18 cellular contexts compared by ENCODE assay signal in genomic region chr1:36771678-36772284, GRCh38.
A peak's percentile ranks its signal among the peaks of the same experiment; 100 is the strongest.
DNase-seq lines count a peak whose midpoint lies in the region; ATAC-seq and TF ChIP-seq lines count a peak whose summit lies in the region.
"Had no signal": no experiment of that assay in that cellular context is flagged by ENCODE, and none has a peak within 500 bp of the region (broad histone marks: within the 10 kb centered on the region; RNA-seq: fewer than 3 reads in every experiment).

No MANE protein-coding gene starts in this region.

- peaks cover 19% of the 10 kb centered on the region; the same call in 1 of the 2 replicates for H3K4me1 ChIP-seq in H9 (ENCODE audit: insufficient read depth, low read length)
- H3K4me1 ChIP-seq in mammary epithelial cell (ENCODE audit: insufficient read depth, low read length) = no peaks in the 10 kb centered on the region
- H3K4me1 ChIP-seq: ascending aorta, heart right ventricle, SJCRH30 had no signal

- H3K9ac ChIP-seq in H9 (ENCODE audit: extremely low read depth, insufficient read length, low read length) (no peak overlapping the region), mammary epithelial cell (ENCODE audit: insufficient read depth, low read length) (no peak overlapping the region)

- TF ChIP-seq CTCF in H9 (conservative IDR thresholded peaks at IDR 0.05) = no peak
- no peak for TF ChIP-seq CTCF in brain (conservative IDR thresholded peaks at IDR 0.05)
- TF ChIP-seq CTCF in mammary epithelial cell (conservative IDR thresholded peaks at IDR 0.05 in 1 of 2, IDR thresholded peaks at IDR 0.05 in 1 of 2; ENCODE audit: extremely low read depth in 1 of 2, insufficient read depth in 1 of 2, low read depth in 1 of 2, low read length in 2 of 2) = no peak

- no peak overlapping the region for H2BK15ac ChIP-seq in H9 (ENCODE audit: low read depth, low read length)

- no peaks in the 10 kb centered on the region for H3K23me2 ChIP-seq in H9 (ENCODE audit: insufficient read length, low read depth, low read length, poor library complexity, severe bottlenecking)

- no peak overlapping the region for H3K18ac ChIP-seq in H9 (ENCODE audit: insufficient read length, low read depth, low read length)

- BruUV-seq in mammary epithelial cell (replicated peaks; lab: Mats Ljungman, UMichigan) = no TSS peak

- H3K14ac ChIP-seq in H9 (ENCODE audit: insufficient read depth, low read length) = no peak overlapping the region

- in situ Hi-C loops in mammary epithelial cell (cut with MboI; ENCODE audit: low sequenced_read_pairs in 2 of 2) = no loop called here

- H3K4ac ChIP-seq in H9 (ENCODE audit: low read depth, low read length) = no peak overlapping the region

- H3K4me3 ChIP-seq in mammary epithelial cell (replicated peaks in 1 of 3; ENCODE audit: insufficient read depth in 1 of 3, low read depth in 2 of 3, low read length in 3 of 3) = no peak overlapping the region
- H3K4me3 ChIP-seq: ascending aorta, heart right ventricle, SJCRH30 had no signal

- H3K27ac ChIP-seq in H9 (ENCODE audit: insufficient read length, low read depth, low read length) (no peak overlapping the region), mammary epithelial cell (ENCODE audit: insufficient read depth, low read depth, low read length) (no peak overlapping the region)
- H3K27ac ChIP-seq: ascending aorta, heart right ventricle, SJCRH30 had no signal

- H4K91ac ChIP-seq in H9 (ENCODE audit: insufficient read length, low read depth, low read length) = no peak overlapping the region

- no peak overlapping the region for H2BK12ac ChIP-seq in H9 (ENCODE audit: insufficient read length, low read depth, low read length)

- H3K56ac ChIP-seq in H9 (ENCODE audit: insufficient read length, low read depth, low read length) = no peak overlapping the region

- H3K9me3 ChIP-seq in H9 (ENCODE audit: control insufficient read depth, low read depth, low read length) (no peaks in the 10 kb centered on the region), mammary epithelial cell (replicated peaks; ENCODE audit: insufficient read depth, low read length) (no peaks in the 10 kb centered on the region)
- H3K9me3 ChIP-seq: ascending aorta, heart right ventricle, SJCRH30 had no signal

- H3K4me3 Mint-ChIP-seq in H9 (peak overlapping the region; percentile 52 to 74), brain (peak overlapping the region in 2 of 5 experiments; percentile 28 to 48)
- H3K4me3 Mint-ChIP-seq: activated T-helper 17 cell treated with anti-CD3 and anti-CD28 coated beads, Interleukin-2, amount 50 U/mL, for 72 hours; nephron had no signal

- no peaks in the 10 kb centered on the region for H3K36me3 ChIP-seq in mammary epithelial cell (ENCODE audit: insufficient read depth, low read length)
- H3K36me3 ChIP-seq: ascending aorta, heart right ventricle, SJCRH30 had no signal

- CTCF ChIA-PET in mammary epithelial cell (lab: Charles Lee; ENCODE audit: low non-redundant PET) = no interaction called here

- H2BK5ac ChIP-seq in H9 (ENCODE audit: insufficient read length, low read length) = no peak overlapping the region

- peaks cover 0 to 3% of the 10 kb centered on the region in 2 experiments; a peak in 2 of 5 replicates for H3K9me3 Mint-ChIP-seq in H9
- H3K9me3 Mint-ChIP-seq in brain = peaks cover 0 to 3% (median 0%) of the 10 kb centered on the region in 5 experiments
- H3K9me3 Mint-ChIP-seq: activated T-helper 17 cell treated with anti-CD3 and anti-CD28 coated beads, Interleukin-2, amount 50 U/mL, for 72 hours; nephron had no signal

- no peak overlapping the region for H3K23ac ChIP-seq in H9 (ENCODE audit: insufficient read length, low read depth, low read length)

- peaks cover 60 to 69% of the 10 kb centered on the region in 2 experiments for H3K4me1 Mint-ChIP-seq in H9
- H3K4me1 Mint-ChIP-seq in brain = peaks cover 53% of the 10 kb centered on the region
- H3K4me1 Mint-ChIP-seq: activated T-helper 17 cell treated with anti-CD3 and anti-CD28 coated beads, Interleukin-2, amount 50 U/mL, for 72 hours had no signal

- dilution Hi-C loops in mammary epithelial cell (cut with HindIII; ENCODE audit: low sequenced_read_pairs) = no loop called here

- H3T11ph ChIP-seq in H9 (ENCODE audit: low read length) = no peak overlapping the region

- no peak overlapping the region for H4K8ac ChIP-seq in H9 (replicated peaks; ENCODE audit: insufficient read length, low read depth, low read length)

- H3K79me1 ChIP-seq in H9 (ENCODE audit: insufficient read depth, low read depth, low read length, poor library complexity, severe bottlenecking) = no peaks in the 10 kb centered on the region

- H3K79me2 ChIP-seq in H9 (ENCODE audit: insufficient read depth, low read length) (no peaks in the 10 kb centered on the region), mammary epithelial cell (ENCODE audit: insufficient read depth, low read length) (no peaks in the 10 kb centered on the region)

- H2AK5ac ChIP-seq in H9 (ENCODE audit: insufficient read length, low read length) = no peak overlapping the region

- no peak overlapping the region for H2BK120ac ChIP-seq in H9 (ENCODE audit: low read depth, low read length, poor library complexity, severe bottlenecking)

- DNase-seq in H9 (peak; percentile 56), NCI-H2029 (lab: John Stamatoyannopoulos, UW) (peak; percentile 99), posterior vena cava (ENCODE audit: low spot score) (peak; percentile 68), mammary epithelial cell (no peak), epidermal melanocyte (ENCODE audit: insufficient read length, low spot score) (no peak)
- DNase-seq: activated CD4-positive, alpha-beta T cell treated with anti-CD3 and anti-CD28 coated beads, Interleukin-2, amount 50 U/mL, for 48 hours; C1 segment of cervical spinal cord; cortex of kidney; heart right ventricle; left ventricle myocardium superior; right cardiac atrium; SJCRH30; T1000 had no signal

- no peak overlapping the region for H4K5ac ChIP-seq in H9 (ENCODE audit: insufficient read length, low read depth, low read length)

- H3K4me2 ChIP-seq in H9 (ENCODE audit: insufficient read depth, insufficient read length, low read length) = peak overlapping the region; percentile 4
- H3K4me2 ChIP-seq in mammary epithelial cell (ENCODE audit: insufficient read depth, low read depth, low read length) = no peak overlapping the region

- H3K27me3 ChIP-seq in H9 (ENCODE audit: insufficient read depth, low read length) = no peaks in the 10 kb centered on the region
- H3K27me3 ChIP-seq in mammary epithelial cell (ENCODE audit: insufficient read depth, low read length) = peaks cover 4% of the 10 kb centered on the region
- H3K27me3 ChIP-seq: ascending aorta had no signal

- no peak overlapping the region for H2BK20ac ChIP-seq in H9 (ENCODE audit: low read depth, low read length, poor library complexity, severe bottlenecking)

- H3K36me3 Mint-ChIP-seq in H9 (ENCODE audit: insufficient read depth in 1 of 3, low read depth in 3 of 3) (no peaks in the 10 kb centered on the region), brain (no peaks in the 10 kb centered on the region)

- H2AFZ ChIP-seq in H9 (ENCODE audit: low read length) (no peak overlapping the region), mammary epithelial cell (ENCODE audit: low read depth, low read length) (no peak overlapping the region)

- H3K27ac Mint-ChIP-seq in H9 (peak overlapping the region; percentile 87 to 96 (median 94)), brain (peak overlapping the region in 3 of 5 experiments; percentile 23 to 72 (median 48))
- H3K27ac Mint-ChIP-seq: activated T-helper 17 cell treated with anti-CD3 and anti-CD28 coated beads, Interleukin-2, amount 50 U/mL, for 72 hours; nephron had no signal

- no peak for ATAC-seq in GM18517 (IDR thresholded peaks at IDR 0.05; ENCODE audit: unreplicated experiment)
- ATAC-seq: activated T-helper 17 cell treated with anti-CD3 and anti-CD28 coated beads, Interleukin-2, amount 50 U/mL, for 72 hours; heart right ventricle; left ventricle myocardium superior; right cardiac atrium had no signal

- no peaks in the 10 kb centered on the region for H4K20me1 ChIP-seq in H9 (ENCODE audit: control insufficient read depth, insufficient read depth, insufficient read length)
- no peaks in the 10 kb centered on the region for H4K20me1 ChIP-seq in mammary epithelial cell (ENCODE audit: insufficient read depth, low read length)

- H3K27me3 Mint-ChIP-seq in H9 (ENCODE audit: low read depth) = peaks cover 26% of the 10 kb centered on the region
- H3K27me3 Mint-ChIP-seq in brain = peaks cover 37% of the 10 kb centered on the region

- intact Hi-C loops in posterior vena cava (cut with DNase I) = no loop called here
- intact Hi-C loops in mammary epithelial cell (cut with micrococcal nuclease) = no loop called here

- no CpG with 5 or more reads among the region's 15 CpGs for WGBS in H9 (ENCODE audit: extremely low coverage, insufficient read length, low lambda C conversion rate)
- WGBS in mammary epithelial cell (ENCODE audit: low coverage, missing lambda C conversion rate) = 39% methylated on average over 13 of the region's 15 CpGs

Comparison
In these comparisons a context has a peak if more than half of its experiments do, and no peak if none do; other contexts are left out.
1. DNase-seq: peak in H9 (single experiment), NCI-H2029 (single experiment) and posterior vena cava (single experiment); none in mammary epithelial cell (single experiment) and epidermal melanocyte (single experiment).